Comparison of ENCODE assay signal across 20 cellular contexts in the genomic region with DNA sequence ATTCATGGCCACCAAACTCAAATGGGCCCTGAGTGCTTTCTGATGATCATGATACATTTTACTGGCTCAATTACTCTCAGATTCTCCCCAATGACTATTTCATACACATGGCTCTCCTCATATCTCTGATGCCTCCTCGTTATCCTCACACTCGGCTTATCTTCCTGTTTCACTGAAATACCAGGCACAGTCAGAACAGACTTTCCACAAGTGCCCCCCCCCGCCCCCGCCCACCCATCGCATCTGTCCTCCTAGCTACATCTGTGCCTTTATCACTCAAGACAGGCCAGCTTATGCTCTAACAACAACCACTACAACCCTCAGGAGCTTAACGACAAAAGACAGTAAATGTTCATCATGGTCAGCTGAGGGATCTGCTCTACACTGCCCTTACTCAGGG.
DNase-seq lines count a peak whose midpoint lies in the region; ATAC-seq, FAIRE-seq and TF ChIP-seq lines count a peak whose summit lies in the region.
"Had no signal": no experiment of that assay in that cellular context is flagged by ENCODE, and none has a peak within 500 bp of the region (broad histone marks: within the 10 kb centered on the region; RNA-seq: fewer than 3 reads in every experiment).

No MANE protein-coding gene starts in this region.

- H3K4me3 ChIP-seq in CD4-positive, CD25-positive, alpha-beta regulatory T cell (ENCODE audit: low read depth, low read length): no peak overlapping the region
- H3K4me3 ChIP-seq in astrocyte (ENCODE audit: insufficient read depth, low read depth, low read length): no peak overlapping the region
- H3K4me3 ChIP-seq: HAP-1, mucosa of descending colon, stomach had no signal

- H2AFZ ChIP-seq in astrocyte (ENCODE audit: low read depth, low read length): no peak overlapping the region

- no peaks in the 10 kb centered on the region for H3K36me3 ChIP-seq in CD4-positive, CD25-positive, alpha-beta regulatory T cell (ENCODE audit: control insufficient read depth, insufficient read depth, low read length)
- H3K36me3 ChIP-seq in astrocyte (ENCODE audit: insufficient read depth, low read length): no peaks in the 10 kb centered on the region
- H3K36me3 ChIP-seq: stomach had no signal

- intact Hi-C loops in CD4-positive, alpha-beta T cell (cut with DNase I, micrococcal nuclease): loop anchor here in 1 of 2 experiments (5.0 kb wide), 1 partner anchor 36 kb away; no protein-coding TSS in a partner anchor

- H3K79me2 ChIP-seq in astrocyte (ENCODE audit: insufficient read depth, low read length): peaks cover 55% of the 10 kb centered on the region

- no peak overlapping the region for H3K4me2 ChIP-seq in astrocyte (ENCODE audit: low read length)

- H3K27me3 Mint-ChIP-seq in CD4-positive, CD25-positive, alpha-beta regulatory T cell: no peaks in the 10 kb centered on the region
- no peaks in the 10 kb centered on the region for H3K27me3 Mint-ChIP-seq in CD4-positive, alpha-beta T cell
- no peaks in the 10 kb centered on the region for H3K27me3 Mint-ChIP-seq in T-helper 2 cell treated with Interferon-gamma antibody and Interleukin-4, amounts not matched to agents 5 μg/mL and 100 μg/mL, for 36 hours (ENCODE audit: low read depth)
- H3K27me3 Mint-ChIP-seq in astrocyte (ENCODE audit: low read depth, unreplicated experiment): no peaks in the 10 kb centered on the region

- peak overlapping the region in 2 of 3 donors; percentile 8 to 27 for H3K27ac Mint-ChIP-seq in CD4-positive, CD25-positive, alpha-beta regulatory T cell
- H3K27ac Mint-ChIP-seq in CD4-positive, alpha-beta T cell: peak overlapping the region; percentile 62
- peak overlapping the region; percentile 72 for H3K27ac Mint-ChIP-seq in T-helper 2 cell treated with Interferon-gamma antibody and Interleukin-4, amounts not matched to agents 5 μg/mL and 100 μg/mL, for 36 hours
- peak overlapping the region; percentile 29 for H3K27ac Mint-ChIP-seq in astrocyte (ENCODE audit: unreplicated experiment)

- CTCF ChIA-PET in CD4-positive, alpha-beta T cell (lab: Charles Lee): no interaction called here

- peak overlapping the region in 1 of 4 donors; percentile 34 for H3K4me3 Mint-ChIP-seq in CD4-positive, CD25-positive, alpha-beta regulatory T cell
- no peak overlapping the region for H3K4me3 Mint-ChIP-seq in CD4-positive, alpha-beta T cell
- H3K4me3 Mint-ChIP-seq in T-helper 2 cell treated with Interferon-gamma antibody and Interleukin-4, amounts not matched to agents 5 μg/mL and 100 μg/mL, for 36 hours: peak overlapping the region; percentile 8
- no peak overlapping the region for H3K4me3 Mint-ChIP-seq in astrocyte (ENCODE audit: unreplicated experiment)

- H4K20me1 ChIP-seq in astrocyte (ENCODE audit: insufficient read depth, low read length): no peaks in the 10 kb centered on the region

- DNase-seq in CD4-positive, CD25-positive, alpha-beta regulatory T cell: no peak
- DNase-seq in CD4-positive, alpha-beta T cell: no peak
- DNase-seq in T-helper 2 cell treated with Interferon-gamma antibody and Interleukin-4, amounts not matched to agents 5 μg/mL and 100 μg/mL, for 36 hours (ENCODE audit: low spot score): peak; percentile 10
- DNase-seq in astrocyte (ENCODE audit: low read depth) (no peak), SW 1271 (lab: John Stamatoyannopoulos, UW) (no peak), AG08395 (ENCODE audit: low spot score) (no peak)
- DNase-seq: activated CD4-positive, alpha-beta T cell treated with anti-CD3 and anti-CD28 coated beads, Interleukin-2, amount 50 U/mL, for 1 hour; anterior cingulate cortex; caudate nucleus; COR-L47; foreskin fibroblast; islet precursor cell; mucosa of descending colon; NCI-H1092 treated with DMSO at 0.1 percent for 48 hours; NCI-H2029 treated with DMSO at 0.1 percent for 48 hours; stimulated activated CD4-positive, alpha-beta T cell treated with anti-CD3 and anti-CD28 coated beads, Interleukin-2, amount 100 ng/mL, for 24 hours; stomach had no signal

- FAIRE-seq in astrocyte (lab: Jason Lieb, UNC): no peak
- FAIRE-seq: TTC549 had no signal

- peaks cover 6 to 56% (median 31%) of the 10 kb centered on the region in 4 donors for H3K4me1 Mint-ChIP-seq in CD4-positive, CD25-positive, alpha-beta regulatory T cell
- peaks cover 52% of the 10 kb centered on the region for H3K4me1 Mint-ChIP-seq in CD4-positive, alpha-beta T cell (ENCODE audit: low read depth)
- H3K4me1 Mint-ChIP-seq in T-helper 2 cell treated with Interferon-gamma antibody and Interleukin-4, amounts not matched to agents 5 μg/mL and 100 μg/mL, for 36 hours (ENCODE audit: low read depth): peaks cover 66% of the 10 kb centered on the region
- H3K4me1 Mint-ChIP-seq in astrocyte (ENCODE audit: low read depth, unreplicated experiment): peaks cover 55% of the 10 kb centered on the region

- H3K9ac ChIP-seq in astrocyte (ENCODE audit: low read length): no peak overlapping the region

- no peak for ATAC-seq in CD4-positive, CD25-positive, alpha-beta regulatory T cell (ENCODE audit: low read depth in 2 of 2)
- no peak for ATAC-seq in CD4-positive, alpha-beta T cell (ENCODE audit: poor library complexity)
- no peak for ATAC-seq in GM19452 (IDR thresholded peaks at IDR 0.05; ENCODE audit: unreplicated experiment)
- ATAC-seq: mucosa of descending colon had no signal

- H3K27ac ChIP-seq in CD4-positive, CD25-positive, alpha-beta regulatory T cell (ENCODE audit: insufficient read depth, low read length, poor library complexity, severe bottlenecking): no peak overlapping the region
- H3K27ac ChIP-seq in CD4-positive, alpha-beta T cell (ENCODE audit: low read depth, low read length): no peak overlapping the region
- no peak overlapping the region for H3K27ac ChIP-seq in astrocyte (ENCODE audit: low read depth, low read length)
- H3K27ac ChIP-seq: stomach had no signal

- H3K9me3 ChIP-seq in CD4-positive, CD25-positive, alpha-beta regulatory T cell (ENCODE audit: control insufficient read depth in 2 of 2, low read length in 2 of 2): no peaks in the 10 kb centered on the region
- no peaks in the 10 kb centered on the region for H3K9me3 ChIP-seq in CD4-positive, alpha-beta T cell (ENCODE audit: control insufficient read depth, low read length)
- H3K9me3 ChIP-seq in astrocyte (ENCODE audit: insufficient read depth, low read depth, low read length): no peaks in the 10 kb centered on the region
- H3K9me3 ChIP-seq: mucosa of descending colon, stomach had no signal

- no peaks in the 10 kb centered on the region for H3K36me3 Mint-ChIP-seq in CD4-positive, CD25-positive, alpha-beta regulatory T cell
- peaks cover 6% of the 10 kb centered on the region for H3K36me3 Mint-ChIP-seq in CD4-positive, alpha-beta T cell (ENCODE audit: low read depth)
- H3K36me3 Mint-ChIP-seq in T-helper 2 cell treated with Interferon-gamma antibody and Interleukin-4, amounts not matched to agents 5 μg/mL and 100 μg/mL, for 36 hours (ENCODE audit: low read depth): peaks cover 60% of the 10 kb centered on the region
- H3K36me3 Mint-ChIP-seq in astrocyte (ENCODE audit: low read depth, unreplicated experiment): peaks cover 4% of the 10 kb centered on the region

- H3K9me3 Mint-ChIP-seq in CD4-positive, CD25-positive, alpha-beta regulatory T cell: no peaks in the 10 kb centered on the region
- no peaks in the 10 kb centered on the region for H3K9me3 Mint-ChIP-seq in CD4-positive, alpha-beta T cell
- no peaks in the 10 kb centered on the region for H3K9me3 Mint-ChIP-seq in T-helper 2 cell treated with Interferon-gamma antibody and Interleukin-4, amounts not matched to agents 5 μg/mL and 100 μg/mL, for 36 hours
- no peaks in the 10 kb centered on the region for H3K9me3 Mint-ChIP-seq in astrocyte (ENCODE audit: unreplicated experiment)

- H3K27me3 ChIP-seq in CD4-positive, CD25-positive, alpha-beta regulatory T cell (ENCODE audit: control insufficient read depth, insufficient read depth, low read length): no peaks in the 10 kb centered on the region
- H3K27me3 ChIP-seq in CD4-positive, alpha-beta T cell (ENCODE audit: control insufficient read depth, insufficient read depth, low read length): no peaks in the 10 kb centered on the region
- no peaks in the 10 kb centered on the region for H3K27me3 ChIP-seq in astrocyte (ENCODE audit: insufficient read depth, low read length)
- H3K27me3 ChIP-seq: stomach had no signal

- no peak for TF ChIP-seq CTCF in CD4-positive, alpha-beta T cell (IDR thresholded peaks at IDR 0.05)
- TF ChIP-seq CTCF in astrocyte (IDR thresholded peaks at IDR 0.05; ENCODE audit: insufficient read depth, low read depth, low read length): no peak

- H3K4me1 ChIP-seq in CD4-positive, CD25-positive, alpha-beta regulatory T cell (ENCODE audit: control insufficient read depth, insufficient read depth, low read length, poor library complexity, severe bottlenecking): peaks cover 16% of the 10 kb centered on the region
- H3K4me1 ChIP-seq in astrocyte (ENCODE audit: insufficient read depth, low read length): peaks cover 23% of the 10 kb centered on the region

- POLR2A ChIA-PET in CD4-positive, alpha-beta T cell (lab: Charles Lee): no interaction called here

Comparison
In these comparisons a context has a peak if more than half of its experiments do, and no peak if none do; other contexts are left out.
1. H3K27ac Mint-ChIP-seq: peak in every context shown above with its lines; median percentile 72 in T-helper 2 cell treated with Interferon-gamma antibody and Interleukin-4, amounts not matched to agents 5 μg/mL and 100 μg/mL, for 36 hours; 62 in CD4-positive, alpha-beta T cell; 29 in astrocyte; 18 in CD4-positive, CD25-positive, alpha-beta regulatory T cell.